ENCODE assay signal across 8 cellular contexts in genomic region chr1:117930484-117930883, GRCh38. TPM values are rescaled to one million over a fixed set of nuclear protein-coding genes. Genes with fewer than 3 reads are reported as not detected.
DNase-seq lines count a peak whose midpoint lies in the region; ATAC-seq and TF ChIP-seq lines count a peak whose summit lies in the region.

No MANE protein-coding gene starts in this region.

- DNase-seq in NCI-H748 (lab: John Stamatoyannopoulos, UW; ENCODE audit: unreplicated experiment) = peak; percentile 10
- no peak for DNase-seq in NCI-H748 treated with DMSO at 0.1 percent for 48 hours (lab: John Stamatoyannopoulos, UW)
- DNase-seq in SK-N-MC (ENCODE audit: low read depth, low spot score) = no peak
- DNase-seq in fibroblast of the aortic adventitia (ENCODE audit: low read depth) = no peak
- peak; percentile 1 for DNase-seq in retina
- DNase-seq in EL = no peak
- DNase-seq in H4 (ENCODE audit: low spot score) = no peak

- H3K27ac ChIP-seq in SK-N-MC = no peak overlapping the region

- no peak for TF ChIP-seq CTCF in fibroblast of the aortic adventitia (IDR thresholded peaks at IDR 0.05; ENCODE audit: insufficient read depth, low read length)

- H3K9ac ChIP-seq in SK-N-MC (ENCODE audit: insufficient read length) = peak overlapping the region; percentile 91

- H3K36me3 ChIP-seq in SK-N-MC (ENCODE audit: insufficient read depth, low read length) = peaks cover 35% of the 10 kb centered on the region

- no peaks in the 10 kb centered on the region for H3K9me3 ChIP-seq in SK-N-MC (ENCODE audit: low read depth, low read length)

- no peak for ATAC-seq in GM21515 (IDR thresholded peaks at IDR 0.05; ENCODE audit: unreplicated experiment)

- H3K4me3 ChIP-seq in SK-N-MC (peak overlapping the region; percentile 91), fibroblast of the aortic adventitia (ENCODE audit: low read depth, low read length) (peak overlapping the region; percentile 83)

RNA-seq across cellular contexts. Expression of gene WDR3, which starts 0.9 kb away (rescaled TPM):
- total RNA-seq in fibroblast of the aortic adventitia (ENCODE audit: low replicate concordance) = 13.4 and 22.1 TPM in 2 replicates
- 35.2 and 38.3 TPM in 2 replicates for total RNA-seq in H4 (2014; rRNA removed; shearing (Covaris generic))

RNA-seq across cellular contexts. Expression of gene GDAP2, which starts 1.1 kb away (rescaled TPM):
- total RNA-seq in fibroblast of the aortic adventitia (ENCODE audit: low replicate concordance) = 14.9 and 32.0 TPM in 2 replicates
- total RNA-seq in H4 (2014; rRNA removed; shearing (Covaris generic)) = 18.6 and 19.5 TPM in 2 replicates

Comparison
In these comparisons a context has a peak if more than half of its experiments do, and no peak if none do; other contexts are left out.
1. DNase-seq: peak in NCI-H748 (single experiment) and retina (single experiment); none in NCI-H748 treated with DMSO at 0.1 percent for 48 hours (single experiment), SK-N-MC (single experiment), fibroblast of the aortic adventitia (single experiment), EL (single experiment) and H4 (single experiment).